Comparison of ENCODE assay signal across 1 cellular context in the genomic region with DNA sequence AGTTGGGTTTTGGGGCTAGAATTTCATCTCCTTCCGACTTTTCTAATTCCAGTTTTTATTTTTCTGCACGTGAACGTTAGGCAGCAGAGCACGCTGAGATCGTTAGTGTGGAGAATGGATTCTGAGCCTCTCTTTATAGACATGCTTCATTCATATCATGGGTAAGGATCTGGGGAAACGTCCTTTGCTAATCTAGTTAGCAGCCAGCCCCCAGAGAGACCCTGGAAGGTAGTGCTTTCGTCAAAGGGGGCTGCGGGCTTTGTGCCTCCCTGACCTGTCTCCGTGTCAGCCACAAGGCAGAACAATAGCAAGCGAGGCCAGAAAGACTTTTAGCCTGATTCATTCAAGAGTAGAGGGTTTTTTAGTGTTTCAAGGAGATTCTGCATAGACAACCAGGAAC.
TF ChIP-seq lines count a peak whose summit lies in the region.

No MANE protein-coding gene starts in this region.

TF ChIP-seq in HepG2, 621 proteins besides CTCF, POLR2A, EP300 and RAD21:
- TF ChIP-seq ZNF264 (CRISPR knock-in tag; IDR thresholded peaks at IDR 0.05) (no peak), SP1 (IDR thresholded peaks at IDR 0.05) (no peak), SP1 (CRISPR knock-in tag; IDR thresholded peaks at IDR 0.05) (no peak), RNF2 (conservative IDR thresholded peaks at IDR 0.05; ENCODE audit: low read depth) (no peak), HBP1 (CRISPR knock-in tag; IDR thresholded peaks at IDR 0.05; ENCODE audit: low read depth) (no peak), ZFP1 (CRISPR knock-in tag; IDR thresholded peaks at IDR 0.05) (no peak), ZBTB7A (CRISPR knock-in tag; IDR thresholded peaks at IDR 0.05) (no peak), TFDP2 (CRISPR knock-in tag; IDR thresholded peaks at IDR 0.05) (no peak), PTBP1 (IDR thresholded peaks at IDR 0.05; ENCODE audit: low read depth, low read length, poor library complexity, severe bottlenecking) (no peak), TBX3 (IDR thresholded peaks at IDR 0.05; ENCODE audit: borderline replicate concordance) (no peak), KDM5A (IDR thresholded peaks at IDR 0.05; ENCODE audit: borderline replicate concordance, low read length) (no peak), ZFAT (CRISPR knock-in tag; conservative IDR thresholded peaks at IDR 0.05) (no peak)
- TF ChIP-seq, protein P1, sequence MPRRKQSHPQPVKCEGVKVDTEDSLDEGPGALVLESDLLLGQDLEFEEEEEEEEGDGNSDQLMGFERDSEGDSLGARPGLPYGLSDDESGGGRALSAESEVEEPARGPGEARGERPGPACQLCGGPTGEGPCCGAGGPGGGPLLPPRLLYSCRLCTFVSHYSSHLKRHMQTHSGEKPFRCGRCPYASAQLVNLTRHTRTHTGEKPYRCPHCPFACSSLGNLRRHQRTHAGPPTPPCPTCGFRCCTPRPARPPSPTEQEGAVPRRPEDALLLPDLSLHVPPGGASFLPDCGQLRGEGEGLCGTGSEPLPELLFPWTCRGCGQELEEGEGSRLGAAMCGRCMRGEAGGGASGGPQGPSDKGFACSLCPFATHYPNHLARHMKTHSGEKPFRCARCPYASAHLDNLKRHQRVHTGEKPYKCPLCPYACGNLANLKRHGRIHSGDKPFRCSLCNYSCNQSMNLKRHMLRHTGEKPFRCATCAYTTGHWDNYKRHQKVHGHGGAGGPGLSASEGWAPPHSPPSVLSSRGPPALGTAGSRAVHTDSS (CRISPR knock-in tag; conservative IDR thresholded peaks at IDR 0.05), result no peak
- TF ChIP-seq, protein P2, sequence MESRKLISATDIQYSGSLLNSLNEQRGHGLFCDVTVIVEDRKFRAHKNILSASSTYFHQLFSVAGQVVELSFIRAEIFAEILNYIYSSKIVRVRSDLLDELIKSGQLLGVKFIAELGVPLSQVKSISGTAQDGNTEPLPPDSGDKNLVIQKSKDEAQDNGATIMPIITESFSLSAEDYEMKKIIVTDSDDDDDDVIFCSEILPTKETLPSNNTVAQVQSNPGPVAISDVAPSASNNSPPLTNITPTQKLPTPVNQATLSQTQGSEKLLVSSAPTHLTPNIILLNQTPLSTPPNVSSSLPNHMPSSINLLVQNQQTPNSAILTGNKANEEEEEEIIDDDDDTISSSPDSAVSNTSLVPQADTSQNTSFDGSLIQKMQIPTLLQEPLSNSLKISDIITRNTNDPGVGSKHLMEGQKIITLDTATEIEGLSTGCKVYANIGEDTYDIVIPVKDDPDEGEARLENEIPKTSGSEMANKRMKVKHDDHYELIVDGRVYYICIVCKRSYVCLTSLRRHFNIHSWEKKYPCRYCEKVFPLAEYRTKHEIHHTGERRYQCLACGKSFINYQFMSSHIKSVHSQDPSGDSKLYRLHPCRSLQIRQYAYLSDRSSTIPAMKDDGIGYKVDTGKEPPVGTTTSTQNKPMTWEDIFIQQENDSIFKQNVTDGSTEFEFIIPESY (CRISPR knock-in tag; IDR thresholded peaks at IDR 0.05), result no peak
- TF ChIP-seq, protein P3, sequence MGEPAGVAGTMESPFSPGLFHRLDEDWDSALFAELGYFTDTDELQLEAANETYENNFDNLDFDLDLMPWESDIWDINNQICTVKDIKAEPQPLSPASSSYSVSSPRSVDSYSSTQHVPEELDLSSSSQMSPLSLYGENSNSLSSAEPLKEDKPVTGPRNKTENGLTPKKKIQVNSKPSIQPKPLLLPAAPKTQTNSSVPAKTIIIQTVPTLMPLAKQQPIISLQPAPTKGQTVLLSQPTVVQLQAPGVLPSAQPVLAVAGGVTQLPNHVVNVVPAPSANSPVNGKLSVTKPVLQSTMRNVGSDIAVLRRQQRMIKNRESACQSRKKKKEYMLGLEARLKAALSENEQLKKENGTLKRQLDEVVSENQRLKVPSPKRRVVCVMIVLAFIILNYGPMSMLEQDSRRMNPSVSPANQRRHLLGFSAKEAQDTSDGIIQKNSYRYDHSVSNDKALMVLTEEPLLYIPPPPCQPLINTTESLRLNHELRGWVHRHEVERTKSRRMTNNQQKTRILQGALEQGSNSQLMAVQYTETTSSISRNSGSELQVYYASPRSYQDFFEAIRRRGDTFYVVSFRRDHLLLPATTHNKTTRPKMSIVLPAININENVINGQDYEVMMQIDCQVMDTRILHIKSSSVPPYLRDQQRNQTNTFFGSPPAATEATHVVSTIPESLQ (CRISPR knock-in tag; conservative IDR thresholded peaks at IDR 0.05), result no peak
- TF ChIP-seq, protein P4, sequence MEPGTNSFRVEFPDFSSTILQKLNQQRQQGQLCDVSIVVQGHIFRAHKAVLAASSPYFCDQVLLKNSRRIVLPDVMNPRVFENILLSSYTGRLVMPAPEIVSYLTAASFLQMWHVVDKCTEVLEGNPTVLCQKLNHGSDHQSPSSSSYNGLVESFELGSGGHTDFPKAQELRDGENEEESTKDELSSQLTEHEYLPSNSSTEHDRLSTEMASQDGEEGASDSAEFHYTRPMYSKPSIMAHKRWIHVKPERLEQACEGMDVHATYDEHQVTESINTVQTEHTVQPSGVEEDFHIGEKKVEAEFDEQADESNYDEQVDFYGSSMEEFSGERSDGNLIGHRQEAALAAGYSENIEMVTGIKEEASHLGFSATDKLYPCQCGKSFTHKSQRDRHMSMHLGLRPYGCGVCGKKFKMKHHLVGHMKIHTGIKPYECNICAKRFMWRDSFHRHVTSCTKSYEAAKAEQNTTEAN (CRISPR knock-in tag; conservative IDR thresholded peaks at IDR 0.05), result no peak
- TF ChIP-seq, protein P5, sequence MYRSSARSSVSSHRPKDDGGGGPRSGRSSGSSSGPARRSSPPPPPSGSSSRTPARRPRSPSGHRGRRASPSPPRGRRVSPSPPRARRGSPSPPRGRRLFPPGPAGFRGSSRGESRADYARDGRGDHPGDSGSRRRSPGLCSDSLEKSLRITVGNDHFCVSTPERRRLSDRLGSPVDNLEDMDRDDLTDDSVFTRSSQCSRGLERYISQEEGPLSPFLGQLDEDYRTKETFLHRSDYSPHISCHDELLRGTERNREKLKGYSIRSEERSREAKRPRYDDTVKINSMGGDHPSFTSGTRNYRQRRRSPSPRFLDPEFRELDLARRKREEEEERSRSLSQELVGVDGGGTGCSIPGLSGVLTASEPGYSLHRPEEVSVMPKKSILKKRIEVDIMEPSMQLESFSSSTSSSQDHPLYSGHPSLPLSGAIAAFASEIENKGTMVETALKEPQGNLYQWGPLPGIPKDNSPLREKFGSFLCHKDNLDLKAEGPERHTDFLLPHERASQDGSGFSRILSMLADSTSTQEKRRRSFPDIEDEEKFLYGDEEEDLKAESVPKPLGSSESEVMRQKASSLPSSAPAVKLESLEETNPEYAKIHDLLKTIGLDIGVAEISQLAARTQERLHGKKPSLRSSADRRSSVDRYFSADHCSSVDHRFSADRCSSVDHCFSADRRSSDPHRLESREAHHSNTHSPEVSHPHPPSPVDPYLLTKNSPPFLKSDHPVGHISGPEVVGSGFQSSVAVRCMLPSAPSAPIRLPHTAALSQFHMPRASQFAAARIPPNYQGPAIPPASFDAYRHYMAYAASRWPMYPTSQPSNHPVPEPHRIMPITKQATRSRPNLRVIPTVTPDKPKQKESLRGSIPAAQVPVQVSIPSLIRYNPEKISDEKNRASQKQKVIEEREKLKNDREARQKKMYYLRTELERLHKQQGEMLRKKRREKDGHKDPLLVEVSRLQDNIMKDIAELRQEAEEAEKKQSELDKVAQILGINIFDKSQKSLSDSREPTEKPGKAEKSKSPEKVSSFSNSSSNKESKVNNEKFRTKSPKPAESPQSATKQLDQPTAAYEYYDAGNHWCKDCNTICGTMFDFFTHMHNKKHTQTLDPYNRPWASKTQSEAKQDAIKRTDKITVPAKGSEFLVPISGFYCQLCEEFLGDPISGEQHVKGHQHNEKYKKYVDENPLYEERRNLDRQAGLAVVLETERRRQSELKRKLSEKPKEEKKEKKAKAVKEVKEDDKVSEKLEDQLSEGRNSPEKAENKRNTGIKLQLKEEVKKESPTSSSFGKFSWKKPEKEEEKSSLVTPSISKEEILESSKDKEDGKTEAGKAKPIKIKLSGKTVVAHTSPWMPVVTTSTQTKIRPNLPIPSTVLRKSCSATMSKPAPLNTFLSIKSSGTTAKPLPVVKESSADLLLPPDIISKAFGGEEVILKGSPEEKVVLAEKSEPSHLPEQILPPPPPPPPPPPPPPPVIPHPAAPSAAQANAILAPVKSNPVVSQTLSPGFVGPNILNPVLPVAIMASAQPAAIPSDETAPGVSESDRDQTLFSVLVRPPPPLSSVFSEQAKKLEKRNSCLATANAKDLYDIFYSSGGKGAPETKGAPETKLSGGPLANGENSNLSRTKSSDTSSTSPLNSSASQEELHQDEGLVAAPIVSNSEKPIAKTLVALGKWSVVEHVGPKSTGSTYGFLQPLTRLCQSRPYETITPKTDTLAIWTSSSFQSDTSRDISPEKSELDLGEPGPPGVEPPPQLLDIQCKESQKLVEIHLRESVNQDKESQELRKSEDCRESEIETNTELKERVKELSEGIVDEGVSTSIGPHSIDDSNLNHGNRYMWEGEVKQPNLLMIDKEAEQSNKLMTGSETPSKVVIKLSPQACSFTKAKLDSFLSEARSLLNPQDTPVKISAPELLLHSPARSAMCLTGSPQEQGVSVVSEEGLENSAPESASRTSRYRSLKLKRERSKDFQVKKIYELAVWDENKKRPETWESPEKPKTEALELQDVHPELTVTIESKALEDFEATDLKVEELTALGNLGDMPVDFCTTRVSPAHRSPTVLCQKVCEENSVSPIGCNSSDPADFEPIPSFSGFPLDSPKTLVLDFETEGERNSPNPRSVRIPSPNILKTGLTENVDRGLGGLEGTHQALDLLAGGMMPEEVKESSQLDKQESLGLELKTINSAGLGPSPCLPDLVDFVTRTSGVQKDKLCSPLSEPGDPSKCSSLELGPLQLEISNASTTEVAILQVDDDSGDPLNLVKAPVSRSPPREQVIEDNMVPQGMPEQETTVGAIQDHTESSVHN (CRISPR knock-in tag; IDR thresholded peaks at IDR 0.05), result no peak
- TF ChIP-seq, protein P6, sequence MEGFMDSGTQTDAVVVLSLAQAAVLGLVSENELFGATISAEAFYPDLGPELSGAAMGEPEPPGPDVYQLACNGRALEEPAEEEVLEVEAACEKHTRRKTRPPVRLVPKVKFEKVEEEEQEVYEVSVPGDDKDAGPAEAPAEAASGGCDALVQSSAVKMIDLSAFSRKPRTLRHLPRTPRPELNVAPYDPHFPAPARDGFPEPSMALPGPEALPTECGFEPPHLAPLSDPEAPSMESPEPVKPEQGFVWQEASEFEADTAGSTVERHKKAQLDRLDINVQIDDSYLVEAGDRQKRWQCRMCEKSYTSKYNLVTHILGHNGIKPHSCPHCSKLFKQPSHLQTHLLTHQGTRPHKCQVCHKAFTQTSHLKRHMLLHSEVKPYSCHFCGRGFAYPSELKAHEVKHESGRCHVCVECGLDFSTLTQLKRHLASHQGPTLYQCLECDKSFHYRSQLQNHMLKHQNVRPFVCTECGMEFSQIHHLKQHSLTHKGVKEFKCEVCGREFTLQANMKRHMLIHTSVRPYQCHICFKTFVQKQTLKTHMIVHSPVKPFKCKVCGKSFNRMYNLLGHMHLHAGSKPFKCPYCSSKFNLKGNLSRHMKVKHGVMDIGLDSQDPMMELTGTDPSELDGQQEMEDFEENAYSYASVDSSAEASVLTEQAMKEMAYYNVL (CRISPR knock-in tag; IDR thresholded peaks at IDR 0.05; ENCODE audit: borderline replicate concordance), result no peak
